Comparison of ENCODE assay signal across 17 cellular contexts in the genomic region with DNA sequence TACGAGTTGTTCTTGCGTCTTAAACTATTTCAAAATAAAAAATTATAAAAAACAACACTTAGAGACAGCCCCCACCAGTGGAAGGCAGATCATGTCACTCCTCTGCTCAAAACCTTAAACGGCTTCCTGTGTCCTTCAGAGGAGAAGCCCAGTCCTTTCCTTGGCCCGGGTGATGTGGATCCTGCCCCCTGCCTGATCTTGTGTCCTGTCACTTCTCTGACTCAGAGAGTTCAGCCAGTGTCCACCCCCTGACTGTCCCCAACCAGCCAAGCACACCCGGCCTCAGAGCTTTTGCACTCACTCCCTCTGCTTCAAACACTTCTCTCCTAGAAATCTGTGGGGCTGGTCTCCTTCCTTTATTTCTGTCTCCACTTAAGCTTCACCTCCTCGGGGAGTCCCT. TPM values are rescaled to one million over a fixed set of nuclear protein-coding genes. Genes with fewer than 3 reads are reported as not detected.
DNase-seq lines count a peak whose midpoint lies in the region; ATAC-seq, FAIRE-seq and TF ChIP-seq lines count a peak whose summit lies in the region.
"Had no signal": no experiment of that assay in that cellular context is flagged by ENCODE, and none has a peak within 500 bp of the region (broad histone marks: within the 10 kb centered on the region; RNA-seq: fewer than 3 reads in every experiment).

No MANE protein-coding gene starts in this region.

- no peaks in the 10 kb centered on the region for H3K9me3 Mint-ChIP-seq in CD8-positive, alpha-beta T cell
- H3K9me3 Mint-ChIP-seq in natural killer cell treated with Interleukin-12 subunit alpha and Interleukin-12 subunit beta and Interleukin-15 and Interleukin-18, amount 100 ng/mL, for 72 hours: no peaks in the 10 kb centered on the region
- H3K9me3 Mint-ChIP-seq: mesothelial cell of epicardium had no signal

- H3K79me2 ChIP-seq in K562 (ENCODE audit: control insufficient read depth, insufficient read depth, low read length): no peaks in the 10 kb centered on the region
- H3K79me2 ChIP-seq: parathyroid adenoma had no signal

- ATAC-seq in CD8-positive, alpha-beta T cell: no peak
- ATAC-seq in K562 (0 out of 3 replicates have a peak, but pooled peaks have one; percentile 15), HG03025 (IDR thresholded peaks at IDR 0.05; ENCODE audit: low FRiP score, unreplicated experiment) (no peak), GM21381 (IDR thresholded peaks at IDR 0.05; ENCODE audit: unreplicated experiment) (no peak)
- no peak for ATAC-seq in natural killer cell treated with Interleukin-12 subunit alpha and Interleukin-12 subunit beta and Interleukin-15 and Interleukin-18, amount 100 ng/mL, for 72 hours

- H3K9me3 ChIP-seq in CD8-positive, alpha-beta T cell (ENCODE audit: low read length): no peaks in the 10 kb centered on the region
- no peaks in the 10 kb centered on the region for H3K9me3 ChIP-seq in K562 (replicated peaks; ENCODE audit: control insufficient read depth, insufficient read depth, low read depth, low read length)

- no peak overlapping the region for H2AFZ ChIP-seq in K562 (ENCODE audit: low read depth, low read length)
- H2AFZ ChIP-seq: parathyroid adenoma had no signal

- no peak overlapping the region for H3K9ac ChIP-seq in K562 (ENCODE audit: insufficient read depth in 1 of 2, low read depth in 2 of 2, low read length in 2 of 2)
- H3K9ac ChIP-seq: parathyroid adenoma had no signal

- peaks cover 64% of the 10 kb centered on the region for H3K4me1 Mint-ChIP-seq in CD8-positive, alpha-beta T cell (ENCODE audit: low read depth)
- peaks cover 70 to 71% of the 10 kb centered on the region in 2 donors for H3K4me1 Mint-ChIP-seq in natural killer cell treated with Interleukin-12 subunit alpha and Interleukin-12 subunit beta and Interleukin-15 and Interleukin-18, amount 100 ng/mL, for 72 hours (ENCODE audit: low read depth in 2 of 2)

- no peak for TF ChIP-seq CTCF in CD8-positive, alpha-beta T cell (IDR thresholded peaks at IDR 0.05)
- no peak for TF ChIP-seq CTCF in K562 (IDR thresholded peaks at IDR 0.05 in 2 of 3, conservative IDR thresholded peaks at IDR 0.05 in 1 of 3; ENCODE audit: insufficient read depth in 2 of 3, low read depth in 1 of 3, low read length in 3 of 3)

- peak overlapping the region; percentile 99 for H3K27ac Mint-ChIP-seq in CD8-positive, alpha-beta T cell
- peak overlapping the region; percentile 93 to 95 for H3K27ac Mint-ChIP-seq in natural killer cell treated with Interleukin-12 subunit alpha and Interleukin-12 subunit beta and Interleukin-15 and Interleukin-18, amount 100 ng/mL, for 72 hours
- H3K27ac Mint-ChIP-seq: mesothelial cell of epicardium had no signal

- no peak for TF ChIP-seq EP300 in K562 (IDR thresholded peaks at IDR 0.05; ENCODE audit: low read length)

- H3K4me2 ChIP-seq in K562 (ENCODE audit: insufficient read depth, low read length): no peak overlapping the region

- CTCF ChIA-PET in CD8-positive, alpha-beta T cell (lab: Charles Lee): interaction anchor here (1.5 to 2.0 kb wide), 2 partner anchors 37 to 58 kb away, joined by 7 to 10 read pairs; no protein-coding TSS in a partner anchor
- CTCF ChIA-PET in K562 (lab: Yijun Ruan, JAX; ENCODE audit: low intra/inter-chr PET ratio): no interaction called here

- peaks cover 56% of the 10 kb centered on the region for H3K4me1 ChIP-seq in CD8-positive, alpha-beta T cell (ENCODE audit: insufficient read depth, low read length)
- H3K4me1 ChIP-seq in K562 (replicated peaks in 1 of 2; ENCODE audit: control insufficient read depth in 2 of 2, insufficient read depth in 2 of 2, low read length in 2 of 2): peaks cover 0 to 3% of the 10 kb centered on the region in 2 experiments; a peak in 2 of 5 replicates
- H3K4me1 ChIP-seq: parathyroid adenoma had no signal

- DNase-seq in AG08395 (ENCODE audit: low spot score): peak; percentile 21
- DNase-seq in CD8-positive, alpha-beta T cell: no peak
- no peak for DNase-seq in K562 (ENCODE audit: extremely low read depth in 1 of 4, low spot score in 3 of 4)
- no peak for DNase-seq in natural killer cell treated with Interleukin-12 subunit alpha and Interleukin-12 subunit beta and Interleukin-15 and Interleukin-18, amount 100 ng/mL, for 72 hours (ENCODE audit: low spot score)
- DNase-seq in pons (ENCODE audit: low spot score): no peak
- DNase-seq in NCI-H1694 (lab: John Stamatoyannopoulos, UW): no peak
- DNase-seq: effector CD8-positive, alpha-beta T cell; foreskin fibroblast; NCI-H2171 treated with DMSO at 0.1 percent for 48 hours; stimulated activated CD4-positive, alpha-beta T cell treated with anti-CD3 and anti-CD28 coated beads, Interleukin-2, amount 100 ng/mL, for 48 hours had no signal

- H3K9me1 ChIP-seq in K562 (ENCODE audit: control insufficient read depth, insufficient read depth, low read length): peaks cover 4% of the 10 kb centered on the region

- H3K36me3 Mint-ChIP-seq in CD8-positive, alpha-beta T cell: no peaks in the 10 kb centered on the region
- no peaks in the 10 kb centered on the region for H3K36me3 Mint-ChIP-seq in natural killer cell treated with Interleukin-12 subunit alpha and Interleukin-12 subunit beta and Interleukin-15 and Interleukin-18, amount 100 ng/mL, for 72 hours
- H3K36me3 Mint-ChIP-seq: mesothelial cell of epicardium had no signal

- in situ Hi-C loops in K562 (cut with MboI): no loop called here

- H3K36me3 ChIP-seq in CD8-positive, alpha-beta T cell (ENCODE audit: insufficient read depth, low read length): no peaks in the 10 kb centered on the region
- H3K36me3 ChIP-seq in K562 (ENCODE audit: control insufficient read depth, insufficient read depth, low read length): no peaks in the 10 kb centered on the region

- no peaks in the 10 kb centered on the region for H3K27me3 Mint-ChIP-seq in CD8-positive, alpha-beta T cell (ENCODE audit: low read depth)
- H3K27me3 Mint-ChIP-seq in natural killer cell treated with Interleukin-12 subunit alpha and Interleukin-12 subunit beta and Interleukin-15 and Interleukin-18, amount 100 ng/mL, for 72 hours: no peaks in the 10 kb centered on the region

- POLR2A ChIA-PET in CD8-positive, alpha-beta T cell (lab: Charles Lee): no interaction called here
- POLR2A ChIA-PET in K562 (lab: Yijun Ruan, JAX): interaction anchor here (0.6 to 1.4 kb wide), 3 partner anchors 10 to 197 kb away, joined by 3 to 5 read pairs (median 4); no protein-coding TSS in a partner anchor

- BruUV-seq in K562 (replicated peaks; lab: Mats Ljungman, UMichigan): no TSS peak

- peak overlapping the region; percentile 73 for H3K4me3 Mint-ChIP-seq in CD8-positive, alpha-beta T cell
- H3K4me3 Mint-ChIP-seq in natural killer cell treated with Interleukin-12 subunit alpha and Interleukin-12 subunit beta and Interleukin-15 and Interleukin-18, amount 100 ng/mL, for 72 hours: peak overlapping the region; percentile 76
- H3K4me3 Mint-ChIP-seq: mesothelial cell of epicardium had no signal

- intact Hi-C loops in CD8-positive, alpha-beta T cell (cut with DNase I, micrococcal nuclease): loop anchor here (10.0 kb wide), 2 partner anchors 202 to 622 kb away; a partner anchor contains a TSS
- intact Hi-C loops in K562 (cut with micrococcal nuclease): no loop called here

- H3K27me3 ChIP-seq in CD8-positive, alpha-beta T cell (ENCODE audit: insufficient read depth, low read length): no peaks in the 10 kb centered on the region
- H3K27me3 ChIP-seq in K562 (ENCODE audit: control insufficient read depth in 2 of 2, insufficient read depth in 2 of 2, low read length in 2 of 2): peaks cover 45 to 90% of the 10 kb centered on the region in 2 experiments

- WGBS in K562 (ENCODE audit: insufficient coverage, low coverage, missing lambda C conversion rate): 0% methylated on average over 6 of the region's 6 CpGs

- TF ChIP-seq POLR2A in K562 (conservative IDR thresholded peaks at IDR 0.05): no peak

- 0 out of 2 replicates have a peak, but pooled peaks cover 3% of the 10 kb centered on the region for H4K20me1 ChIP-seq in K562 (replicated peaks; ENCODE audit: control insufficient read depth, insufficient read depth, low read length)

- H3K27ac ChIP-seq in CD8-positive, alpha-beta T cell (ENCODE audit: low read depth, low read length): peak overlapping the region; percentile 85
- no peak overlapping the region for H3K27ac ChIP-seq in K562 (ENCODE audit: extremely low read depth, low read depth, low read length)
- H3K27ac ChIP-seq: C4-2B, parathyroid adenoma, VCaP had no signal

- no peak overlapping the region for H3K4me3 ChIP-seq in CD8-positive, alpha-beta T cell (ENCODE audit: low read depth, low read length)
- no peak overlapping the region for H3K4me3 ChIP-seq in K562

- TF ChIP-seq RAD21 in K562 (CRISPR knock-in tag; conservative IDR thresholded peaks at IDR 0.05 in 1 of 2, IDR thresholded peaks at IDR 0.05 in 1 of 2): no peak

- FAIRE-seq in K562 (lab: Jason Lieb, UNC): no peak

RNA-seq across cellular contexts. Expression of a gene that starts 35.4 kb away (rescaled TPM):
- 1 to 10 TPM; 4.6 to 4.8 TPM for total RNA-seq in CD8-positive, alpha-beta T cell
- total RNA-seq in K562 (2011; cell fraction: chromatin; rRNA removed; ENCODE audit: low replicate concordance): not detected in 2 replicates
- total RNA-seq in K562 (2011; cell fraction: nucleolus; rRNA removed): not detected in 2 replicates
- total RNA-seq in K562 (2011; cell fraction: nucleoplasm; rRNA removed): 0.08 TPM in 1 of 2 replicates, not detected in the other
- not detected in 2 replicates for total RNA-seq in K562 (2014; rRNA removed)
- not detected in 2 replicates for total RNA-seq in K562 (2014; rRNA removed; fragmentation: Illumina TruSeq; extraction: Trizol)
- total RNA-seq in K562 (2015; rRNA removed; fragmentation: Illumina TruSeq; extraction: Trizol): not detected in 2 replicates
- not detected in 2 replicates for total RNA-seq in K562 (2021)
- not detected in 2 replicates for polyA plus RNA-seq in K562 (2011; rRNA removed)
- under 0.01 TPM in 1 of 2 replicates, not detected in the other for polyA plus RNA-seq in K562 (2011; cell fraction: cytosol; rRNA removed)
- polyA plus RNA-seq in K562 (2011; cell fraction: nucleus; rRNA removed): 0.01 TPM in 1 of 2 replicates, not detected in the other
- not detected in 2 replicates for polyA plus RNA-seq in K562 (2012)
- polyA plus RNA-seq in K562 (2014; fragmentation: Illumina TruSeq; extraction: Trizol): not detected in 2 replicates
- polyA plus RNA-seq in K562 (2014; fragmentation: Nextera tagmentation; extraction: Ambion mirVana): not detected
- polyA plus RNA-seq in K562 (2014; rRNA removed): not detected in 2 replicates
- not detected in 2 replicates for polyA minus RNA-seq in K562 (2011; rRNA and poly(A)+ RNA removed)
- polyA minus RNA-seq in K562 (2011; cell fraction: cytosol; rRNA and poly(A)+ RNA removed): not detected in 2 replicates
- polyA minus RNA-seq in K562 (2011; cell fraction: nucleus; rRNA and poly(A)+ RNA removed): not detected in 2 replicates
- 1 to 10 TPM; 6.8 to 7.7 TPM for total RNA-seq in natural killer cell treated with Interleukin-12 subunit alpha and Interleukin-12 subunit beta and Interleukin-15 and Interleukin-18, amount 100 ng/mL, for 72 hours

RNA-seq across cellular contexts. Expression of a gene that starts 57.8 kb away (rescaled TPM):
- not detected for total RNA-seq in CD8-positive, alpha-beta T cell
- total RNA-seq in K562 (2011; cell fraction: chromatin; rRNA removed; ENCODE audit: low replicate concordance): not detected in 2 replicates
- not detected in 2 replicates for total RNA-seq in K562 (2011; cell fraction: nucleolus; rRNA removed)
- total RNA-seq in K562 (2011; cell fraction: nucleoplasm; rRNA removed): not detected in 2 replicates
- not detected in 2 replicates for total RNA-seq in K562 (2014; rRNA removed)
- not detected in 2 replicates for total RNA-seq in K562 (2014; rRNA removed; fragmentation: Illumina TruSeq; extraction: Trizol)
- not detected in 2 replicates for total RNA-seq in K562 (2015; rRNA removed; fragmentation: Illumina TruSeq; extraction: Trizol)
- total RNA-seq in K562 (2021): not detected in 2 replicates
- not detected in 2 replicates for polyA plus RNA-seq in K562 (2011; rRNA removed)
- not detected in 2 replicates for polyA plus RNA-seq in K562 (2011; cell fraction: cytosol; rRNA removed)
- not detected in 2 replicates for polyA plus RNA-seq in K562 (2011; cell fraction: nucleus; rRNA removed)
- not detected in 2 replicates for polyA plus RNA-seq in K562 (2012)
- not detected in 2 replicates for polyA plus RNA-seq in K562 (2014; fragmentation: Illumina TruSeq; extraction: Trizol)
- not detected for polyA plus RNA-seq in K562 (2014; fragmentation: Nextera tagmentation; extraction: Ambion mirVana)
- polyA plus RNA-seq in K562 (2014; rRNA removed): not detected in 2 replicates
- not detected in 2 replicates for polyA minus RNA-seq in K562 (2011; rRNA and poly(A)+ RNA removed)
- polyA minus RNA-seq in K562 (2011; cell fraction: cytosol; rRNA and poly(A)+ RNA removed): not detected in 2 replicates
- not detected in 2 replicates for polyA minus RNA-seq in K562 (2011; cell fraction: nucleus; rRNA and poly(A)+ RNA removed)
- total RNA-seq in natural killer cell treated with Interleukin-12 subunit alpha and Interleukin-12 subunit beta and Interleukin-15 and Interleukin-18, amount 100 ng/mL, for 72 hours: not detected
- total RNA-seq: G401 had no signal

Comparison
In these comparisons a context has a peak if more than half of its experiments do, and no peak if none do; other contexts are left out.
1. RNA of a gene that starts 35.4 kb away (total RNA-seq): 6.8 to 7.7 TPM in natural killer cell treated with Interleukin-12 subunit alpha and Interleukin-12 subunit beta and Interleukin-15 and Interleukin-18, amount 100 ng/mL, for 72 hours and 4.6 to 4.8 TPM in CD8-positive, alpha-beta T cell; 0.08 TPM in K562; every median in the first group is over 4 times any median in the second.